ENCODE assay signal across 8 cellular contexts in the genomic region with DNA sequence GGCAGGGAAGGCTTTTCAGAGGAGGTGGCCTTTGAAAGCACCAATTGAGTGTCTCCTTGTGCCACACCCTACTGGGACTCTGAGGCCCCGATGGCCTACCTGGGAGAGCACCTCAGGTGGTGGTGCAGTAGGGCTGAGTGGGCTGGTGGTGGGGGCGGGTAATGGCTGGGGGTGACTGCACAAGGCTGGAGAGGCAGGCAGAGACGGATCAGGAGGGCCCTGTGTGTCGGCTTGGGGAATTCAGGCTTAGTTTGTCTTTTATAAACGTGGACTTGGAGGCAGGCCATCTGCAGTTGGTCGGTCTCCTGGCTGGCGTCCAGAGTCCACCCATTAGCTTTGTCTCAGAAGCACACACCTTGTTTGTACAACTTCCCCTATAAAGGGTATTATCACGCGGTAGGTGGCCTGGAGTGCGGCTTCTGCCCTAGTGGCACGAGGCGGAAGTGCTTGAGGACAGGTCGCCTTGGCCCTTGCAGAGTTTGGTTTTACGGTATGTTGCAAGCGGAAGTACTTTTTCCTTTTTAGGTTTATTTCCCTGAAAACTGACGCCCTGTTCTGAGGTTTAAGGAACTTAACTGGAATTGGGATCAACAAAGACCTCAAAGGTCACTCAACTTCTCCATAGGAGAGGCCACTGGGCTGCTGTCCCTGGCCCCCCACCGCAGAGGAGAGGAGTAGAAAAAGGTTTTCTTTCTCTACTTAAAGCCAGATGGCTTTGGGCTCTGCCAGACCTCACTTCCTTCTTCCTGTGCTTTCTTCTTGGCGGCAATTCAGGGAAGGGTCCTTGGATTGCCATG. TPM values are rescaled to one million over a fixed set of nuclear protein-coding genes. Genes with fewer than 3 reads are reported as not detected.
DNase-seq lines count a peak whose midpoint lies in the region; ATAC-seq and TF ChIP-seq lines count a peak whose summit lies in the region.

No MANE protein-coding gene starts in this region.

- peak overlapping the region; percentile 91 for H3K27ac Mint-ChIP-seq in activated CD4-positive, alpha-beta memory T cell treated with anti-CD3 and anti-CD28 coated beads for 36 hours

- H3K4me2 ChIP-seq in fibroblast of lung (ENCODE audit: extremely low read depth, insufficient read depth, low read length) (no peak overlapping the region), neuronal stem cell (ENCODE audit: insufficient read depth, low read length, poor library complexity, severe bottlenecking) (no peak overlapping the region)

- H3K4me1 ChIP-seq in fibroblast of lung (ENCODE audit: control insufficient read depth, extremely low read depth, insufficient read depth, low read length), result no peaks in the 10 kb centered on the region
- H3K4me1 ChIP-seq in neuronal stem cell (ENCODE audit: control insufficient read depth in 2 of 2, insufficient read depth in 1 of 2, low read depth in 1 of 2, low read length in 2 of 2), result peaks cover 0 to 16% of the 10 kb centered on the region in 2 donors

- H3K14ac ChIP-seq in neuronal stem cell (ENCODE audit: low read length), result no peak overlapping the region

- H3K4me3 ChIP-seq in GM12875 (ENCODE audit: low read depth, low read length), result no peak overlapping the region
- H3K4me3 ChIP-seq in fibroblast of lung (replicated peaks in 1 of 4; ENCODE audit: control extremely low read depth in 1 of 4, insufficient read depth in 1 of 4, low read depth in 3 of 4, low read length in 4 of 4), result no peak overlapping the region
- H3K4me3 ChIP-seq in neuronal stem cell (ENCODE audit: low read length in 2 of 2), result no peak overlapping the region
- H3K4me3 ChIP-seq in MG63, result no peak overlapping the region

- H4K91ac ChIP-seq in neuronal stem cell (ENCODE audit: low read depth, low read length, poor library complexity), result no peak overlapping the region

- H3K36me3 ChIP-seq in fibroblast of lung (ENCODE audit: control insufficient read depth, insufficient read depth, low read length) (no peaks in the 10 kb centered on the region), neuronal stem cell (replicated peaks in 1 of 2; ENCODE audit: control insufficient read depth in 2 of 2, insufficient read depth in 2 of 2, low read length in 2 of 2) (no peaks in the 10 kb centered on the region), MG63 (no peaks in the 10 kb centered on the region)

- TF ChIP-seq CTCF in GM12875 (IDR thresholded peaks at IDR 0.05; ENCODE audit: borderline replicate concordance, insufficient read depth, low read depth, low read length) (peak; percentile 70), fibroblast of lung (conservative IDR thresholded peaks at IDR 0.05 in 1 of 2, IDR thresholded peaks at IDR 0.05 in 1 of 2; ENCODE audit: low read depth in 1 of 2, low read length in 2 of 2) (peak in 1 of 2 donors; percentile 48)

- no peak overlapping the region for H2BK120ac ChIP-seq in neuronal stem cell (ENCODE audit: low read depth, low read length)

- no peak overlapping the region for H3K9ac ChIP-seq in fibroblast of lung (ENCODE audit: insufficient read depth, low read length)
- H3K9ac ChIP-seq in neuronal stem cell (ENCODE audit: low read depth, low read length, poor library complexity), result no peak overlapping the region

- H4K20me1 ChIP-seq in fibroblast of lung (ENCODE audit: control insufficient read depth, extremely low read depth, insufficient read depth, low read length), result no peaks in the 10 kb centered on the region

- ATAC-seq in HG02840 (IDR thresholded peaks at IDR 0.05; ENCODE audit: low FRiP score, unreplicated experiment), result peak; percentile 52
- no peak for ATAC-seq in HG02970 (IDR thresholded peaks at IDR 0.05; ENCODE audit: low FRiP score, unreplicated experiment)

- H3K27ac ChIP-seq in fibroblast of lung (ENCODE audit: insufficient read depth, low read length) (no peak overlapping the region), neuronal stem cell (replicated peaks; ENCODE audit: low read length) (no peak overlapping the region)

- no peaks in the 10 kb centered on the region for H3K79me2 ChIP-seq in fibroblast of lung (ENCODE audit: control insufficient read depth, insufficient read depth, low read length)

- POLR2A ChIA-PET in activated CD4-positive, alpha-beta memory T cell treated with anti-CD3 and anti-CD28 coated beads for 36 hours (lab: Charles Lee), result interaction anchor here (0.7 to 1.5 kb wide), 3 partner anchors 9 to 20 kb away, joined by 3 to 11 read pairs (median 3); no protein-coding TSS in a partner anchor

- H4K8ac ChIP-seq in neuronal stem cell (ENCODE audit: low read depth, low read length), result peak overlapping the region; percentile 52

- no peak overlapping the region for H2BK15ac ChIP-seq in neuronal stem cell (ENCODE audit: low read length)

- no peak overlapping the region for H3K4ac ChIP-seq in neuronal stem cell (ENCODE audit: low read length)

- H3K36me3 Mint-ChIP-seq in activated CD4-positive, alpha-beta memory T cell treated with anti-CD3 and anti-CD28 coated beads for 36 hours, result no peaks in the 10 kb centered on the region

- CTCF ChIA-PET in activated CD4-positive, alpha-beta memory T cell treated with anti-CD3 and anti-CD28 coated beads for 36 hours (lab: Charles Lee), result interaction anchor here (0.6 to 2.4 kb wide), 12 partner anchors 9 to 125 kb away, joined by 3 to 14 read pairs (median 5); partner anchors contain the start of gene TADA2B

- no peaks in the 10 kb centered on the region for H3K9me3 Mint-ChIP-seq in activated CD4-positive, alpha-beta memory T cell treated with anti-CD3 and anti-CD28 coated beads for 36 hours

- DNase-seq in NCI-H2029 treated with DMSO at 0.1 percent for 48 hours (lab: John Stamatoyannopoulos, UW), result peak; percentile 93
- DNase-seq in activated CD4-positive, alpha-beta memory T cell treated with anti-CD3 and anti-CD28 coated beads for 36 hours, result peak; percentile 62
- peak; percentile 26 to 38 for DNase-seq in fibroblast of lung (ENCODE audit: low read depth in 2 of 2)
- DNase-seq in neuronal stem cell (ENCODE audit: low spot score), result no peak
- DNase-seq in MG63, result no peak

- no peak overlapping the region for H2AK5ac ChIP-seq in neuronal stem cell (ENCODE audit: low read depth, low read length)

- peak overlapping the region; percentile 48 for H3K4me3 Mint-ChIP-seq in activated CD4-positive, alpha-beta memory T cell treated with anti-CD3 and anti-CD28 coated beads for 36 hours

- intact Hi-C loops in activated CD4-positive, alpha-beta memory T cell treated with anti-CD3 and anti-CD28 coated beads for 36 hours (cut with micrococcal nuclease), result loop anchor here (1.0 to 2.0 kb wide), 2 partner anchors 9 to 69 kb away; no protein-coding TSS in a partner anchor

- H2BK5ac ChIP-seq in neuronal stem cell (ENCODE audit: low read length), result no peak overlapping the region

- H3K9me3 ChIP-seq in fibroblast of lung (ENCODE audit: control insufficient read depth, insufficient read depth, low read depth, low read length) (no peaks in the 10 kb centered on the region), neuronal stem cell (replicated peaks in 1 of 2; ENCODE audit: control insufficient read depth in 2 of 2, insufficient read depth in 1 of 2, low read depth in 1 of 2, low read length in 2 of 2) (no peaks in the 10 kb centered on the region), MG63 (no peaks in the 10 kb centered on the region)

- H3K4me1 Mint-ChIP-seq in activated CD4-positive, alpha-beta memory T cell treated with anti-CD3 and anti-CD28 coated beads for 36 hours (ENCODE audit: low read depth), result peaks cover 77% of the 10 kb centered on the region

- H3K23ac ChIP-seq in neuronal stem cell (ENCODE audit: low read depth, low read length, poor library complexity), result no peak overlapping the region

- H3K18ac ChIP-seq in neuronal stem cell (ENCODE audit: low read length), result no peak overlapping the region

- no CpG with 5 or more reads among the region's 18 CpGs for WGBS in neuronal stem cell (ENCODE audit: extremely low coverage in 2 of 2, insufficient read length in 2 of 2, insufficient replicate concordance in 1 of 2), 2 donors

- no peaks in the 10 kb centered on the region for H3K27me3 ChIP-seq in fibroblast of lung (ENCODE audit: control insufficient read depth, insufficient read depth, low read length)
- no peaks in the 10 kb centered on the region for H3K27me3 ChIP-seq in neuronal stem cell (ENCODE audit: control insufficient read depth in 3 of 3, insufficient read depth in 3 of 3, low read depth in 1 of 3, low read length in 3 of 3)
- no peaks in the 10 kb centered on the region for H3K27me3 ChIP-seq in MG63

- no peak overlapping the region for H2BK12ac ChIP-seq in neuronal stem cell (ENCODE audit: low read length)

- H2AFZ ChIP-seq in fibroblast of lung (ENCODE audit: low read length), result no peak overlapping the region
- H2AFZ ChIP-seq in neuronal stem cell (ENCODE audit: low read length), result no peak overlapping the region

- H3K27me3 Mint-ChIP-seq in activated CD4-positive, alpha-beta memory T cell treated with anti-CD3 and anti-CD28 coated beads for 36 hours, result no peaks in the 10 kb centered on the region

- peaks cover 3% of the 10 kb centered on the region for H3K79me1 ChIP-seq in neuronal stem cell (ENCODE audit: low read depth, low read length)

RNA-seq across cellular contexts. Expression of gene TBC1D14, which starts 8.0 kb away (rescaled TPM):
- total RNA-seq in activated CD4-positive, alpha-beta memory T cell treated with anti-CD3 and anti-CD28 coated beads for 36 hours, result 10 to 100 TPM; 37.1 to 37.3 TPM
- total RNA-seq in fibroblast of lung, result 37.7 and 38.5 TPM in 2 replicates
- 26.9 and 27.7 TPM in 2 replicates for polyA plus RNA-seq in fibroblast of lung
- polyA plus RNA-seq in fibroblast of lung (2012), result 20.2 and 21.8 TPM in 2 replicates
- polyA minus RNA-seq in fibroblast of lung (ENCODE audit: low replicate concordance), result 32.5 and 45.1 TPM in 2 replicates
- 33.1 TPM for polyA plus RNA-seq in neuronal stem cell (2013, experiment 1 of 2)
- polyA plus RNA-seq in neuronal stem cell (2013, experiment 2 of 2), result 33.3 TPM
- total RNA-seq in MG63 (2014; rRNA removed; shearing (Covaris generic); ENCODE audit: low replicate concordance), result 15.3 and 16.3 TPM in 2 replicates

Comparison
In these comparisons a context has a peak if more than half of its experiments do, and no peak if none do; other contexts are left out.
1. DNase-seq: peak in NCI-H2029 treated with DMSO at 0.1 percent for 48 hours (single experiment), activated CD4-positive, alpha-beta memory T cell treated with anti-CD3 and anti-CD28 coated beads for 36 hours (single experiment) and fibroblast of lung (2 of 2); none in neuronal stem cell (single experiment) and MG63 (single experiment).